Comparison of ENCODE assay signal across 9 cellular contexts in the genomic region with DNA sequence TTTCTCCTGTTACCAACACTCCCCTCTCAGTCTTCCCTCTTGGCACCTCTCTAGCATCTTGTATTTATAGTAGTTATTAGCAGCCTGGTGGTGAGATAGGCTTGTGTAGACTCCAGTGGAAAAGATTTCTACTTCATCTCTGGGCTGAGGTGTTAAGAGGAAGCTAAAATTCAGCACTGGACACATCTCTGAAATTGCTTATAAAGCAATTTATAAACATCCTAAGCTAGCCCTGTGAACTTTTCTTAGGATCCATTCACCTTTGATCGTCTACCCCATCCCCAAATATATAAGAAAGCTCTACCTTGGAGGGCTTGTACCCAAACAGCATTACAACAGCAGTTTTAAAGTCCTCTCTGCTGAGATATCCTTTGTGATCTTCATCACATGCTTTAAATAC. TPM values are rescaled to one million over a fixed set of nuclear protein-coding genes. Genes with fewer than 3 reads are reported as not detected.
DNase-seq lines count a peak whose midpoint lies in the region; ATAC-seq, FAIRE-seq and TF ChIP-seq lines count a peak whose summit lies in the region.
"Had no signal": no experiment of that assay in that cellular context is flagged by ENCODE, and none has a peak within 500 bp of the region (broad histone marks: within the 10 kb centered on the region; RNA-seq: fewer than 3 reads in every experiment).

No MANE protein-coding gene starts in this region.

- H3K4me2 ChIP-seq in keratinocyte (ENCODE audit: control insufficient read depth, extremely low read depth, insufficient read depth, low read depth, low read length): peak overlapping the region; percentile 90

- H3K9me3 Mint-ChIP-seq in activated CD8-positive, alpha-beta T cell treated with anti-CD3 and anti-CD28 coated beads, Interleukin-2, amount 10 ng/mL, durations not matched to agents 7 days and 5 days (ENCODE audit: insufficient read depth): peaks cover 4% of the 10 kb centered on the region

- H3K4me1 Mint-ChIP-seq in activated CD8-positive, alpha-beta T cell treated with anti-CD3 and anti-CD28 coated beads, Interleukin-2, amount 10 ng/mL, durations not matched to agents 7 days and 5 days (ENCODE audit: low read depth): peaks cover 32% of the 10 kb centered on the region

- no peaks in the 10 kb centered on the region for H4K20me1 ChIP-seq in keratinocyte (ENCODE audit: control insufficient read depth, extremely low read depth, insufficient read depth, low read length)

- H3K27me3 Mint-ChIP-seq in activated CD8-positive, alpha-beta T cell treated with anti-CD3 and anti-CD28 coated beads, Interleukin-2, amount 10 ng/mL, durations not matched to agents 7 days and 5 days (ENCODE audit: low read depth): no peaks in the 10 kb centered on the region

- in situ Hi-C loops in HAP-1 (cut with MboI; ENCODE audit: low sequenced_read_pairs): no loop called here

- H3K27ac ChIP-seq in AG04450 (ENCODE audit: low read depth, low read length): no peak overlapping the region
- no peak overlapping the region for H3K27ac ChIP-seq in keratinocyte (ENCODE audit: control insufficient read depth, insufficient read depth, low read length)

- dilution Hi-C loops in keratinocyte (cut with MboI; ENCODE audit: extremely low pct_ligation_motif_present, low sequenced_read_pairs): no loop called here

- CTCF ChIA-PET in AG04450 (lab: Charles Lee): interaction anchor here (0.6 to 4.7 kb wide), 3 partner anchors 12 to 20 kb away, joined by 3 to 37 read pairs (median 6); no protein-coding TSS in a partner anchor
- CTCF ChIA-PET in activated CD8-positive, alpha-beta T cell treated with anti-CD3 and anti-CD28 coated beads, Interleukin-2, amount 10 ng/mL, durations not matched to agents 7 days and 5 days (lab: Charles Lee): interaction anchor here (1.2 to 12.5 kb wide), 7 partner anchors 9 to 926 kb away, joined by 3 to 96 read pairs (median 4); no protein-coding TSS in a partner anchor

- H3K27ac Mint-ChIP-seq in activated CD8-positive, alpha-beta T cell treated with anti-CD3 and anti-CD28 coated beads, Interleukin-2, amount 10 ng/mL, durations not matched to agents 7 days and 5 days: no peak overlapping the region

- POLR2A ChIA-PET in AG04450 (lab: Yijun Ruan, JAX): no interaction called here
- POLR2A ChIA-PET in activated CD8-positive, alpha-beta T cell treated with anti-CD3 and anti-CD28 coated beads, Interleukin-2, amount 10 ng/mL, durations not matched to agents 7 days and 5 days (lab: Charles Lee): interaction anchor here (0.5 to 0.8 kb wide), 2 partner anchors 12 to 507 kb away, joined by 3 to 4 read pairs; no protein-coding TSS in a partner anchor

- no peak for FAIRE-seq in keratinocyte (lab: Jason Lieb, UNC)

- no peaks in the 10 kb centered on the region for H3K9me1 ChIP-seq in keratinocyte (ENCODE audit: control insufficient read depth, extremely low read depth, insufficient read depth, low read length)

- H3K4me3 ChIP-seq in AG04450 (ENCODE audit: low read depth, low read length) (peak overlapping the region; percentile 20; the same call in 1 of the 2 replicates), HAP-1 (peak overlapping the region; percentile 55), keratinocyte (ENCODE audit: control insufficient read depth in 2 of 3, extremely low read depth in 1 of 3, insufficient read depth in 2 of 3, low read depth in 1 of 3, low read length in 3 of 3) (peak overlapping the region in 2 of 3 experiments; percentile 76 to 95)

- peaks cover 14% of the 10 kb centered on the region for H3K4me1 ChIP-seq in HAP-1
- H3K4me1 ChIP-seq in keratinocyte (ENCODE audit: control insufficient read depth, extremely low read depth, insufficient read depth, low read length): peaks cover 18% of the 10 kb centered on the region

- TF ChIP-seq CTCF in AG04450 (IDR thresholded peaks at IDR 0.05; ENCODE audit: low read depth, low read length) (no peak), keratinocyte (optimal IDR thresholded peaks at IDR 0.05 in 1 of 3, IDR thresholded peaks at IDR 0.05 in 1 of 3, conservative IDR thresholded peaks at IDR 0.05 in 1 of 3; ENCODE audit: extremely low read depth in 1 of 3, insufficient read depth in 2 of 3, low read length in 3 of 3) (no peak)

- H3K79me2 ChIP-seq in keratinocyte (ENCODE audit: control insufficient read depth, insufficient read depth, low read length): peaks cover 18% of the 10 kb centered on the region

- no peak for ATAC-seq in activated CD8-positive, alpha-beta T cell treated with anti-CD3 and anti-CD28 coated beads, Interleukin-2, amount 10 ng/mL, durations not matched to agents 7 days and 5 days
- no peak for ATAC-seq in GM21367 (IDR thresholded peaks at IDR 0.05; ENCODE audit: unreplicated experiment)

- peak overlapping the region; percentile 88 for H3K9ac ChIP-seq in keratinocyte (ENCODE audit: control insufficient read depth, extremely low read depth, insufficient read depth, low read length)

- peaks cover 6% of the 10 kb centered on the region; the same call in 1 of the 2 replicates for H3K9me3 ChIP-seq in AG04450 (ENCODE audit: control insufficient read depth, insufficient read depth, low read length)
- no peaks in the 10 kb centered on the region for H3K9me3 ChIP-seq in HAP-1
- no peaks in the 10 kb centered on the region for H3K9me3 ChIP-seq in keratinocyte (ENCODE audit: control insufficient read depth, low read depth, low read length)

- DNase-seq in AG04450 (ENCODE audit: low read depth, low spot score): no peak
- no peak for DNase-seq in HAP-1 (ENCODE audit: low spot score in 2 of 2)
- no peak for DNase-seq in activated CD8-positive, alpha-beta T cell treated with anti-CD3 and anti-CD28 coated beads, Interleukin-2, amount 10 ng/mL, durations not matched to agents 7 days and 5 days
- DNase-seq in keratinocyte (ENCODE audit: low read depth, low spot score): no peak
- DNase-seq in EL: no peak
- no peak for DNase-seq in NCI-H1092 treated with DMSO at 0.1 percent for 48 hours (lab: John Stamatoyannopoulos, UW)
- no peak for DNase-seq in stimulated activated CD8-positive, alpha-beta memory T cell treated with anti-CD3 and anti-CD28 coated beads, Interleukin-4, amount 100 ng/mL, for 48 hours
- DNase-seq: NCI-H748 treated with DMSO at 0.1 percent for 48 hours had no signal

- peaks cover 38% of the 10 kb centered on the region for H3K36me3 Mint-ChIP-seq in activated CD8-positive, alpha-beta T cell treated with anti-CD3 and anti-CD28 coated beads, Interleukin-2, amount 10 ng/mL, durations not matched to agents 7 days and 5 days (ENCODE audit: low read depth)

- no peak overlapping the region for H2AFZ ChIP-seq in keratinocyte (ENCODE audit: control insufficient read depth, low read length)

- H3K27me3 ChIP-seq in AG04450 (ENCODE audit: control insufficient read depth, insufficient read depth, low read length) (no peaks in the 10 kb centered on the region), HAP-1 (ENCODE audit: low read depth) (no peaks in the 10 kb centered on the region), keratinocyte (ENCODE audit: control insufficient read depth, extremely low read depth, insufficient read depth, low read length) (no peaks in the 10 kb centered on the region)

- H3K36me3 ChIP-seq in HAP-1 (replicated peaks) (peaks cover 18% of the 10 kb centered on the region), keratinocyte (ENCODE audit: control insufficient read depth in 2 of 2, extremely low read depth in 1 of 2, insufficient read depth in 2 of 2, low read length in 2 of 2) (peaks cover 5 to 9% of the 10 kb centered on the region in 2 experiments)

- H3K4me3 Mint-ChIP-seq in activated CD8-positive, alpha-beta T cell treated with anti-CD3 and anti-CD28 coated beads, Interleukin-2, amount 10 ng/mL, durations not matched to agents 7 days and 5 days: peak overlapping the region; percentile 99

RNA-seq across cellular contexts. Expression of a gene that starts 0.9 kb away (rescaled TPM):
- polyA plus RNA-seq in AG04450 (2011; rRNA removed) (5.0 and 5.9 TPM in 2 replicates), keratinocyte (7.0 to 12.9 TPM (median 7.7 TPM) in 3 replicates)
- 2.0 and 2.7 TPM in 2 replicates for polyA minus RNA-seq in AG04450 (2011; rRNA and poly(A)+ RNA removed)
- total RNA-seq in activated CD8-positive, alpha-beta T cell treated with anti-CD3 and anti-CD28 coated beads, Interleukin-2, amount 10 ng/mL, durations not matched to agents 7 days and 5 days: 10 to 100 TPM in 1 of 2 experiments, 1 to 10 TPM in 1; 9.8 to 11.9 TPM
- 7.9 TPM for polyA plus RNA-seq in keratinocyte (2011; ENCODE audit: low read depth)
- polyA plus RNA-seq in keratinocyte (2011; cell fraction: cytosol; rRNA removed): 7.7 and 8.1 TPM in 2 replicates
- 4.5 and 5.0 TPM in 2 replicates for polyA plus RNA-seq in keratinocyte (2011; cell fraction: nucleus; rRNA removed)
- polyA plus RNA-seq in keratinocyte (2012; ENCODE audit: low replicate concordance): 4.2 and 12.3 TPM in 2 replicates
- 1.3 to 4.1 TPM (median 1.8 TPM) in 3 replicates for polyA minus RNA-seq in keratinocyte
- not detected for polyA minus RNA-seq in keratinocyte (2011; cell fraction: cytosol; rRNA and poly(A)+ RNA removed)
- 2.5 and 6.7 TPM in 2 replicates for polyA minus RNA-seq in keratinocyte (2011; cell fraction: nucleus; rRNA and poly(A)+ RNA removed)

RNA-seq across cellular contexts. Expression of a gene that starts 2.1 kb away (rescaled TPM):
- polyA plus RNA-seq in AG04450 (2011; rRNA removed) (16.3 and 19.0 TPM in 2 replicates), keratinocyte (18.9 to 27.1 TPM (median 24.9 TPM) in 3 replicates)
- polyA minus RNA-seq in AG04450 (2011; rRNA and poly(A)+ RNA removed): 24.8 and 29.1 TPM in 2 replicates
- 10 to 100 TPM; 82.0 to 89.7 TPM for total RNA-seq in activated CD8-positive, alpha-beta T cell treated with anti-CD3 and anti-CD28 coated beads, Interleukin-2, amount 10 ng/mL, durations not matched to agents 7 days and 5 days
- 6.1 TPM for polyA plus RNA-seq in keratinocyte (2011; ENCODE audit: low read depth)
- 15.7 and 20.7 TPM in 2 replicates for polyA plus RNA-seq in keratinocyte (2011; cell fraction: cytosol; rRNA removed)
- polyA plus RNA-seq in keratinocyte (2011; cell fraction: nucleus; rRNA removed): 21.9 and 22.7 TPM in 2 replicates
- polyA plus RNA-seq in keratinocyte (2012; ENCODE audit: low replicate concordance): 8.5 and 18.0 TPM in 2 replicates
- 14.5 to 26.0 TPM (median 24.5 TPM) in 3 replicates for polyA minus RNA-seq in keratinocyte
- 25.9 TPM for polyA minus RNA-seq in keratinocyte (2011; cell fraction: cytosol; rRNA and poly(A)+ RNA removed)
- 12.8 and 21.9 TPM in 2 replicates for polyA minus RNA-seq in keratinocyte (2011; cell fraction: nucleus; rRNA and poly(A)+ RNA removed)

Comparison
In these comparisons a context has a peak if more than half of its experiments do, and no peak if none do; other contexts are left out.
1. H3K4me3 ChIP-seq: peak in every context shown above with its lines; median percentile 86 in keratinocyte; 55 in HAP-1; 20 in AG04450.